In the genomic region with DNA sequence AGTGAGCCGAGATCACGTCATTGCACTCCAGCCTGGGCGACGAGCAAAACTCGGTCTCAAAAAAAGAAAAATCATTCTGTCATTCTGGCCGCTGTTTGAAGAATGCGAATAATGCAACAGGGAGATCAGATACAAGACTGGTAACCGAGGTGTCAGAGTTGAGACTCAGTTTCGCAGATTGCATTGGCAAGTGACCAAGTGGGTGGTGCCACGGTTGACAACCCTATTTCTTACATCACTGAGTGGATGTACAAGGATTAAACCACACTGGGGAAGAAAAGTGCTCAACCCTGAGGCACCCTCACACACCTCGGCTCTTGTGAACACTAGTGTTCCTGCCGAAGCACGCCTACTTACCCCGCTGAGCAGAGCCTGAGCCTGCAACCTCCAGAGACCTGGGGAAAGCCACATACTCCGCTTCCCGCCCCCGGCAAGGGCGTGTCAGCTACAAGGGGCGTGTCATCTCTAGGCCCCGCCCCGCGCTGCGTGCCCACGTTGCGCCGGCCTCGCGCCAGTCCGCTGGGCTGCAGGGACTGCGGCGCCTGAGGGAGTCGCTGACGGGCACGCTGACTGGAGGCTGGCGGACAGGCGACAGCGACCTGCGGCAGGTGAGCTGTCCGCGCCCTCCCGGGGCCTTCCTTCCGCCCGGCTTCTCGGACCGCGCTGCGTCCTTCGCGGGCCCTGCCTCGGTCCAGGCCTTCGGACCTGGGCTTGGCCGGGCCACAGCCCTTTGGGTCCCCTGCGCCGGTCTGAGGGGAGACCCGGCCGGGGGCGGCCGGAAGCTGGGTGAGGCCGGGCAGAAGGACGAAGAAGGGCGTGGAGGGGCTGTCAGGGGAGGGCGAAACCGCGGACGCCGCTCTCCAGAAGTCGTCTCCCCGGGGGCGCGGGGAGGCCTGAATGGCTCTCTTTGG, we compare ENCODE assay signal across 8 cellular contexts. TPM values are rescaled to one million over a fixed set of nuclear protein-coding genes. Genes with fewer than 3 reads are reported as not detected.
DNase-seq lines count a peak whose midpoint lies in the region; ATAC-seq and TF ChIP-seq lines count a peak whose summit lies in the region.

A gene with protein sequence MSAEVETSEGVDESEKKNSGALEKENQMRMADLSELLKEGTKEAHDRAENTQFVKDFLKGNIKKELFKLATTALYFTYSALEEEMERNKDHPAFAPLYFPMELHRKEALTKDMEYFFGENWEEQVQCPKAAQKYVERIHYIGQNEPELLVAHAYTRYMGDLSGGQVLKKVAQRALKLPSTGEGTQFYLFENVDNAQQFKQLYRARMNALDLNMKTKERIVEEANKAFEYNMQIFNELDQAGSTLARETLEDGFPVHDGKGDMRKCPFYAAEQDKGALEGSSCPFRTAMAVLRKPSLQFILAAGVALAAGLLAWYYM (plus strand): TSS at position 519 of the 911 bp plus-strand sequence. CDS start 29,127 bp downstream, outside the sequence.

- H3K9me3 ChIP-seq in T-helper 17 cell (ENCODE audit: control insufficient read depth, low read length, poor library complexity, severe bottlenecking) (no peaks in the 10 kb centered on the region), right atrium auricular region (no peaks in the 10 kb centered on the region), vagina (no peaks in the 10 kb centered on the region)

- H3K27me3 ChIP-seq in right atrium auricular region, result no peaks in the 10 kb centered on the region
- H3K27me3 ChIP-seq in vagina, result no peaks in the 10 kb centered on the region

- TF ChIP-seq CTCF in right atrium auricular region (IDR thresholded peaks at IDR 0.05) (peak in 1 of 2 donors; percentile 49), vagina (IDR thresholded peaks at IDR 0.05) (peak in 1 of 3 experiments; percentile 5)

- H3K4me3 ChIP-seq in right atrium auricular region (peak within 1 kb of the TSS; percentile 93 to 99), vagina (peak within 1 kb of the TSS; percentile 80 to 85)

- ATAC-seq in HG02884 (IDR thresholded peaks at IDR 0.05; ENCODE audit: unreplicated experiment) (peak; percentile 72), T-helper 17 cell (peak; percentile 88)

- intact Hi-C loops in vagina (cut with DNase I), result no loop called here

- H3K27ac Mint-ChIP-seq in T-helper 17 cell, result peak within 1 kb of the TSS; percentile 91

- DNase-seq in NCI-H146 treated with DMSO at 0.1 percent for 48 hours (lab: John Stamatoyannopoulos, UW; ENCODE audit: unreplicated experiment) (peak; percentile 92), T-helper 17 cell (peak; percentile 88 to 93 (median 90)), right atrium auricular region (ENCODE audit: low spot score) (peak; percentile 91), putamen (ENCODE audit: low spot score) (peak; percentile 95), vagina (ENCODE audit: extremely low spot score in 2 of 2) (peak in 1 of 2 donors; percentile 92)

- TF ChIP-seq POLR2A in GM15510 (IDR thresholded peaks at IDR 0.05; ENCODE audit: borderline replicate concordance, extremely low read depth, insufficient read length) (peak; percentile 98), vagina (IDR thresholded peaks at IDR 0.05) (peak in 1 of 2 donors; percentile 76)

- peak within 1 kb of the TSS; percentile 94 for H3K4me3 Mint-ChIP-seq in T-helper 17 cell

- H3K36me3 Mint-ChIP-seq in T-helper 17 cell (ENCODE audit: low read depth), result no peaks in the 10 kb centered on the region

- H3K4me1 ChIP-seq in right atrium auricular region (peaks cover 0 to 40% of the 10 kb centered on the region in 2 donors), vagina (peaks cover 37% of the 10 kb centered on the region)

- H3K36me3 ChIP-seq in right atrium auricular region (no peaks in the 10 kb centered on the region), vagina (no peaks in the 10 kb centered on the region)

- H3K4me1 Mint-ChIP-seq in T-helper 17 cell, result peaks cover 26% of the 10 kb centered on the region

- H3K27ac ChIP-seq in angular gyrus (ENCODE audit: low read depth, low read length) (peak within 1 kb of the TSS; percentile 59), right atrium auricular region (peak within 1 kb of the TSS; percentile 95 to 97), vagina (peak within 1 kb of the TSS; percentile 84)

- no peaks in the 10 kb centered on the region for H3K27me3 Mint-ChIP-seq in T-helper 17 cell

RNA-seq across cellular contexts. Expression of the gene that starts here (rescaled TPM):
- 10 to 100 TPM; 31.9 to 58.8 TPM for total RNA-seq in T-helper 17 cell
- 100 to 1,000 TPM in 1 of 2 donors, 10 to 100 TPM in 1; 98.7 to 101 TPM for total RNA-seq in right atrium auricular region
- 52.8 TPM for total RNA-seq in vagina
